Comparison of ENCODE assay signal across 8 cellular contexts in the genomic region with DNA sequence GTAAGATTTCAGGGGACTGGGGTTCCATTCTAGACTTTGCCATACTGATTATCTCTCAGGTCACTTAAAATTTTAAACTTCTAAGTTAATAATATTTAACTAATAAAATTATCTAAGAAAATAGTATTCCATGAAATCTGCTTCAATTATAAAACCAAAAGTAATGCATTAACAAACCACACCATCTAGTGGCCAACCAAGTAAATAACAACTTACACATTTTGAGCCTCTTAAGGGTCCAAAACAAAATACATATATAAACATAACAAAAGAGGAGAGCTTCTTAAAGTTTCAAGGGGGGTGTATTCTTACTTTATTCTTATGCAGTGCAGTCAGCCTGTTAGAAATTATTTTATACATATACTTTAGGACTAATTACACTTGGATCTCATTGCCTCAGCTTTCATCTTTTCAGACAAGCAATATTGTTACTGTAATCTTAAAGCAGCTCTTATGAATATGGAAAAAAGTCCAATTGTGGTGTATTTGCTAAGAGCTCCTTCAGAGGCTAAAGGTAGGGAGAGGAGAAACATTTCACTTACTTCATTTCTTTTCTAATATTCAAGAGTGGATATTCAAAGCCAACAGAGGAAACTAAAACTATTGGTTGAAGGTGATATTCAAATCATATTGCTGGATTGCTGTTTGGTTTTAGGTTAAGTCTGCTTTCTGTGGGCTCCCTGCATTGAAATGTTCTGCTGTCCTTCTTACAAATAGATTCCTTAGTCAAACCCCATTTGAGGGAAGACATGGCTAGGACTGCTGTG.
A peak's percentile ranks its signal among the peaks of the same experiment; 100 is the strongest.
DNase-seq lines count a peak whose midpoint lies in the region; ATAC-seq and TF ChIP-seq lines count a peak whose summit lies in the region.

No MANE protein-coding gene starts in this region.

- no peaks in the 10 kb centered on the region for H3K36me3 Mint-ChIP-seq in T-helper 2 cell treated with Interferon-gamma antibody and Interleukin-4, amounts not matched to agents 5 μg/mL and 100 μg/mL, for 36 hours (ENCODE audit: low read depth)

- peaks cover 5% of the 10 kb centered on the region for H3K4me1 Mint-ChIP-seq in T-helper 2 cell treated with Interferon-gamma antibody and Interleukin-4, amounts not matched to agents 5 μg/mL and 100 μg/mL, for 36 hours (ENCODE audit: low read depth)

- no peaks in the 10 kb centered on the region for H3K9me3 Mint-ChIP-seq in T-helper 2 cell treated with Interferon-gamma antibody and Interleukin-4, amounts not matched to agents 5 μg/mL and 100 μg/mL, for 36 hours

- intact Hi-C loops in stomach (cut with DNase I; ENCODE audit: low total_unique reads), result loop anchor here (10.0 kb wide), 1 partner anchor 550 kb away; no protein-coding TSS in a partner anchor

- TF ChIP-seq CTCF in stomach (IDR thresholded peaks at IDR 0.05), result peak in 5 of 7 experiments; percentile 16 to 66 (median 45)

- no peak for TF ChIP-seq EP300 in stomach (IDR thresholded peaks at IDR 0.05)

- H3K4me3 ChIP-seq in stomach, result no peak overlapping the region

- peak; percentile 44 for ATAC-seq in GM21447 (IDR thresholded peaks at IDR 0.05; ENCODE audit: unreplicated experiment)

- peak overlapping the region; percentile 11 for H3K27ac Mint-ChIP-seq in T-helper 2 cell treated with Interferon-gamma antibody and Interleukin-4, amounts not matched to agents 5 μg/mL and 100 μg/mL, for 36 hours

- no peak overlapping the region for H3K4me3 Mint-ChIP-seq in T-helper 2 cell treated with Interferon-gamma antibody and Interleukin-4, amounts not matched to agents 5 μg/mL and 100 μg/mL, for 36 hours

- no peaks in the 10 kb centered on the region for H3K27me3 Mint-ChIP-seq in T-helper 2 cell treated with Interferon-gamma antibody and Interleukin-4, amounts not matched to agents 5 μg/mL and 100 μg/mL, for 36 hours (ENCODE audit: low read depth)

- no peak for TF ChIP-seq POLR2A in stomach (IDR thresholded peaks at IDR 0.05)

- H3K27me3 ChIP-seq in stomach, result no peaks in the 10 kb centered on the region

- H3K4me1 ChIP-seq in stomach, result peaks cover 0 to 4% (median 0%) of the 10 kb centered on the region in 4 donors

- DNase-seq in NCI-H1105 treated with DMSO at 0.1 percent for 48 hours (lab: John Stamatoyannopoulos, UW), result peak; percentile 46
- DNase-seq in NCI-H1105 (lab: John Stamatoyannopoulos, UW), result no peak
- DNase-seq in HT1080 (ENCODE audit: low read depth), result peak; percentile 20
- DNase-seq in T-helper 2 cell treated with Interferon-gamma antibody and Interleukin-4, amounts not matched to agents 5 μg/mL and 100 μg/mL, for 36 hours (ENCODE audit: low spot score), result no peak
- DNase-seq in globus pallidus (ENCODE audit: low spot score), result peak; percentile 24
- DNase-seq in stomach, result no peak
- no peak for DNase-seq in mucosa of gallbladder (ENCODE audit: low spot score)

- H3K27ac ChIP-seq in stomach, result no peak overlapping the region

- H3K9me3 ChIP-seq in stomach, result no peaks in the 10 kb centered on the region

- peaks cover 0 to 5% (median 2%) of the 10 kb centered on the region in 4 donors for H3K36me3 ChIP-seq in stomach

Comparison
In these comparisons a context has a peak if more than half of its experiments do, and no peak if none do; other contexts are left out.
1. DNase-seq: peak in NCI-H1105 treated with DMSO at 0.1 percent for 48 hours (single experiment), HT1080 (single experiment) and globus pallidus (single experiment); none in NCI-H1105 (single experiment), T-helper 2 cell treated with Interferon-gamma antibody and Interleukin-4, amounts not matched to agents 5 μg/mL and 100 μg/mL, for 36 hours (single experiment), stomach (single experiment) and mucosa of gallbladder (single experiment).